17 cellular contexts compared by ENCODE assay signal in the genomic region with DNA sequence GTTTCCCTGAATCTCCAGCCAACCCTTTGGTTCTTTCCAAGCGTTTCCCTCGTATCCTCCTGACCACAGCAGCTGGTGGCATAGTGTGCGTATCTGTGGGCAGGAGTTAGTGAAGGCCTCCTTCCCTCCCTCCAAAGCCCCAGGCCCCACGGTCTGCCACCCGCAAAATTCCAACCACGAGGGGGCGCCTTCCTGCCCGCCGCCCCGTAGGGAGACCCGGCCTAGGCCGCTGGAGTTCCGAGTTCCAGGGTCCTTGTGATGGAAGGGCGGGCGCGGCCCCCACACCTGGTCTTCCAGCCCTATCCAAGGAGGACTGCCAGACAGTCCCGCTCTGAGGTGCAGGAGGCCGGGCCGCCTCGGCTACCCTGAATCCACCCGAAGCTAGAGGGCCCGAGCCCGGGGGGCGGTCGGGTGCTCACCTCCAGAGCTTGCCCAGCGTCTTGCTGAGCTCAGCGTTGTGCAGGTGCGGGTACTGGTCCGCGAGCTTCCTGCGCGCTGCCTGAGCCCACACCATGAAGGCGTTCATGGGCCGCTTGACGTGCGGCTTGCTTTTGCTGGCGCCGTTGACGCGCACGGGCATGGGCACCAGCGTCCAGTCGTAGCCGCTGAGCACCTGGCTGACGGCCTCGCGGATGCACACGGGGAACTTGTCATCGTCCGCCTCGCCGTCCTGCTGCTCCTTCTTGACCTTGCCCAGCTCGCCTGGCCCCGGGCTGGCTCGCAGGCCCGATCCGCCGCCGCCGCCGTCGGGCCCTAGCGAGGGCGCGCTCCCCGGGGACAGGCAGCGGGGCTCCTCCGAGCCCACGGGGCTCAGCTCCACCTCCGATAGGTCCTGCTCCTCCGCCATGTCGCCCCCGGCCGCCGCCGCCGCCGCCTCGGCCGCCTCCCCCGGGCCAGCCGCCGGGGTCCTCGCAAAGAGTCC. TPM values are rescaled to one million over a fixed set of nuclear protein-coding genes. Genes with fewer than 3 reads are reported as not detected.
DNase-seq lines count a peak whose midpoint lies in the region; ATAC-seq, FAIRE-seq and TF ChIP-seq lines count a peak whose summit lies in the region.
"Had no signal": no experiment of that assay in that cellular context is flagged by ENCODE, and none has a peak within 500 bp of the region (broad histone marks: within the 10 kb centered on the region; RNA-seq: fewer than 3 reads in every experiment).

No MANE protein-coding gene starts in this region.

- no peaks in the 10 kb centered on the region for H3K9me1 ChIP-seq in keratinocyte (ENCODE audit: control insufficient read depth, extremely low read depth, insufficient read depth, low read length)

- no peaks in the 10 kb centered on the region for H4K20me1 ChIP-seq in keratinocyte (ENCODE audit: control insufficient read depth, extremely low read depth, insufficient read depth, low read length)

- no peak overlapping the region for H2AFZ ChIP-seq in keratinocyte (ENCODE audit: control insufficient read depth, low read length)

- H3K27me3 ChIP-seq in cardiac muscle cell: peaks cover 33% of the 10 kb centered on the region
- no peaks in the 10 kb centered on the region for H3K27me3 ChIP-seq in keratinocyte (ENCODE audit: control insufficient read depth, extremely low read depth, insufficient read depth, low read length)
- no peaks in the 10 kb centered on the region for H3K27me3 ChIP-seq in thyroid gland
- H3K27me3 ChIP-seq: gastrocnemius medialis, MG63, SJCRH30 had no signal

- intact Hi-C loops in Right ventricle myocardium inferior (cut with DNase I): no loop called here
- intact Hi-C loops in thyroid gland (cut with DNase I): no loop called here

- dilution Hi-C loops in keratinocyte (cut with MboI; ENCODE audit: extremely low pct_ligation_motif_present, low sequenced_read_pairs): no loop called here

- no peak overlapping the region for H3K4me2 ChIP-seq in keratinocyte (ENCODE audit: control insufficient read depth, extremely low read depth, insufficient read depth, low read depth, low read length)
- H3K4me2 ChIP-seq: A549 had no signal

- no peak overlapping the region for H3K27ac ChIP-seq in cardiac muscle cell
- H3K27ac ChIP-seq in cingulate gyrus (ENCODE audit: low read depth, low read length): peak overlapping the region; percentile 90
- H3K27ac ChIP-seq in keratinocyte (ENCODE audit: control insufficient read depth, insufficient read depth, low read length): no peak overlapping the region
- no peak overlapping the region for H3K27ac ChIP-seq in thyroid gland
- H3K27ac ChIP-seq: A549, gastrocnemius medialis, SJCRH30 had no signal

- TF ChIP-seq POLR2A in thyroid gland (IDR thresholded peaks at IDR 0.05): no peak

- no peaks in the 10 kb centered on the region for H3K79me2 ChIP-seq in keratinocyte (ENCODE audit: control insufficient read depth, insufficient read depth, low read length)

- H3K9me3 ChIP-seq in cardiac muscle cell (ENCODE audit: low read depth): no peaks in the 10 kb centered on the region
- H3K9me3 ChIP-seq in keratinocyte (ENCODE audit: control insufficient read depth, low read depth, low read length): no peaks in the 10 kb centered on the region
- no peaks in the 10 kb centered on the region for H3K9me3 ChIP-seq in thyroid gland
- H3K9me3 ChIP-seq: A549, gastrocnemius medialis, MG63, SJCRH30 had no signal

- TF ChIP-seq CTCF in cardiac muscle cell (IDR thresholded peaks at IDR 0.05; ENCODE audit: low read depth, low read length): peak; percentile 36
- TF ChIP-seq CTCF in keratinocyte (optimal IDR thresholded peaks at IDR 0.05 in 1 of 3, IDR thresholded peaks at IDR 0.05 in 1 of 3, conservative IDR thresholded peaks at IDR 0.05 in 1 of 3; ENCODE audit: extremely low read depth in 1 of 3, insufficient read depth in 2 of 3, low read length in 3 of 3): peak in 2 of 3 experiments; percentile 6 to 21
- TF ChIP-seq CTCF in thyroid gland (IDR thresholded peaks at IDR 0.05): peak in 3 of 6 experiments; percentile 12 to 19 (median 12)
- TF ChIP-seq CTCF in omental fat pad (IDR thresholded peaks at IDR 0.05): no peak

- no peak overlapping the region for H3K4me3 ChIP-seq in cardiac muscle cell
- H3K4me3 ChIP-seq in keratinocyte (ENCODE audit: control insufficient read depth in 2 of 3, extremely low read depth in 1 of 3, insufficient read depth in 2 of 3, low read depth in 1 of 3, low read length in 3 of 3): no peak overlapping the region
- H3K4me3 ChIP-seq in thyroid gland (replicated peaks in 1 of 3): no peak overlapping the region
- H3K4me3 ChIP-seq: A549, gastrocnemius medialis, MG63, SJCRH30 had no signal

- DNase-seq in cardiac muscle cell (ENCODE audit: low read depth in 1 of 2, low spot score in 1 of 2) (no peak), Right ventricle myocardium inferior (ENCODE audit: missing footprints) (no peak), keratinocyte (ENCODE audit: low read depth, low spot score) (no peak), thyroid gland (peak; percentile 15), AML-193 (lab: John Stamatoyannopoulos, UW) (no peak), omental fat pad (ENCODE audit: low spot score) (no peak), OCI-M1 (lab: John Stamatoyannopoulos, UW) (no peak)
- DNase-seq: activated B cell treated with CpG ODN at 0.5 μM for 24 hours; activated T-cell treated with anti-CD3 and anti-CD28 coated beads, Interleukin-2, amount 50 U/mL, for 72 hours; gastrocnemius medialis; HCEC 1CT; MG63; NCI-H446; SJCRH30 had no signal

- H3K36me3 ChIP-seq in cardiac muscle cell: no peaks in the 10 kb centered on the region
- H3K36me3 ChIP-seq in keratinocyte (ENCODE audit: control insufficient read depth in 2 of 2, extremely low read depth in 1 of 2, insufficient read depth in 2 of 2, low read length in 2 of 2): no peaks in the 10 kb centered on the region
- no peaks in the 10 kb centered on the region for H3K36me3 ChIP-seq in thyroid gland
- H3K36me3 ChIP-seq: gastrocnemius medialis, MG63, SJCRH30 had no signal

- ATAC-seq in Right ventricle myocardium inferior: no peak
- ATAC-seq in omental fat pad (ENCODE audit: low FRiP score): no peak
- ATAC-seq: A549; activated T-cell treated with anti-CD3 and anti-CD28 coated beads, Interleukin-2, amount 50 U/mL, for 72 hours; gastrocnemius medialis had no signal

- no peak overlapping the region for H3K9ac ChIP-seq in keratinocyte (ENCODE audit: control insufficient read depth, extremely low read depth, insufficient read depth, low read length)

- H3K4me1 ChIP-seq in cardiac muscle cell (ENCODE audit: low read depth): no peaks in the 10 kb centered on the region
- H3K4me1 ChIP-seq in keratinocyte (ENCODE audit: control insufficient read depth, extremely low read depth, insufficient read depth, low read length): no peaks in the 10 kb centered on the region
- H3K4me1 ChIP-seq in thyroid gland: no peaks in the 10 kb centered on the region
- H3K4me1 ChIP-seq: A549, SJCRH30 had no signal

- FAIRE-seq in keratinocyte (lab: Jason Lieb, UNC): no peak
- FAIRE-seq: A549, bronchial epithelial cell had no signal

- 33 to 46% methylated on average over 20 to 33 of the region's 84 CpGs for WGBS in thyroid gland, 2 donors

RNA-seq across cellular contexts. Expression of gene SOX10, which starts 1.2 kb away (rescaled TPM):
- total RNA-seq in cardiac muscle cell: 0.03 TPM in 1 of 2 replicates, not detected in the other
- polyA plus RNA-seq in cardiac muscle cell: not detected in 2 replicates
- 1.9 TPM for total RNA-seq in Right ventricle myocardium inferior
- not detected in 3 replicates for polyA plus RNA-seq in keratinocyte
- polyA plus RNA-seq in keratinocyte (2011; ENCODE audit: low read depth): not detected
- polyA plus RNA-seq in keratinocyte (2011; cell fraction: cytosol; rRNA removed): not detected in 2 replicates
- not detected in 2 replicates for polyA plus RNA-seq in keratinocyte (2011; cell fraction: nucleus; rRNA removed)
- 0.18 TPM in 1 of 2 replicates, not detected in the other for polyA plus RNA-seq in keratinocyte (2012; ENCODE audit: low replicate concordance)
- polyA minus RNA-seq in keratinocyte: not detected in 3 replicates
- polyA minus RNA-seq in keratinocyte (2011; cell fraction: cytosol; rRNA and poly(A)+ RNA removed): not detected
- polyA minus RNA-seq in keratinocyte (2011; cell fraction: nucleus; rRNA and poly(A)+ RNA removed): not detected in 2 replicates
- total RNA-seq in thyroid gland: under 1 TPM in 1 of 4 donors, not detected in 3; 0.34 TPM
- 1 to 10 TPM in 1 of 4 donors, not detected in 3; 2.5 TPM for total RNA-seq in omental fat pad
- total RNA-seq: activated B cell treated with CpG ODN at 0.5 μM for 24 hours; activated T-cell treated with anti-CD3 and anti-CD28 coated beads, Interleukin-2, amount 50 U/mL, for 72 hours; bronchial epithelial cell; SJCRH30 had no signal
- polyA plus RNA-seq: A549 had no signal

RNA-seq across cellular contexts. Expression of gene POLR2F, which starts 29.7 kb away (rescaled TPM):
- total RNA-seq in cardiac muscle cell: 63.3 and 127 TPM in 2 replicates
- 124 and 183 TPM in 2 replicates for polyA plus RNA-seq in cardiac muscle cell
- total RNA-seq in Right ventricle myocardium inferior: 88.8 TPM
- 101 to 119 TPM (median 108 TPM) in 3 replicates for polyA plus RNA-seq in keratinocyte
- 78.4 TPM for polyA plus RNA-seq in keratinocyte (2011; ENCODE audit: low read depth)
- 112 and 167 TPM in 2 replicates for polyA plus RNA-seq in keratinocyte (2011; cell fraction: cytosol; rRNA removed)
- 53.2 and 59.8 TPM in 2 replicates for polyA plus RNA-seq in keratinocyte (2011; cell fraction: nucleus; rRNA removed)
- polyA plus RNA-seq in keratinocyte (2012; ENCODE audit: low replicate concordance): 87.7 and 141 TPM in 2 replicates
- 27.4 to 51.5 TPM (median 28.7 TPM) in 3 replicates for polyA minus RNA-seq in keratinocyte
- polyA minus RNA-seq in keratinocyte (2011; cell fraction: cytosol; rRNA and poly(A)+ RNA removed): 52.4 TPM
- 6.4 and 10.0 TPM in 2 replicates for polyA minus RNA-seq in keratinocyte (2011; cell fraction: nucleus; rRNA and poly(A)+ RNA removed)
- 10 to 100 TPM; 19.7 to 88.9 (median 55.2) TPM for total RNA-seq in thyroid gland
- 10 to 100 TPM; 57.3 to 73.9 (median 61.6) TPM for total RNA-seq in omental fat pad

RNA-seq across cellular contexts. Expression of gene C22orf23, which starts 29.8 kb away (rescaled TPM):
- 0.80 and 0.99 TPM in 2 replicates for total RNA-seq in cardiac muscle cell
- polyA plus RNA-seq in cardiac muscle cell: 1.1 and 2.5 TPM in 2 replicates
- 0.68 TPM for total RNA-seq in Right ventricle myocardium inferior
- 0.10 TPM in 1 of 3 replicates, not detected in the others for polyA plus RNA-seq in keratinocyte
- not detected for polyA plus RNA-seq in keratinocyte (2011; ENCODE audit: low read depth)
- not detected in 2 replicates for polyA plus RNA-seq in keratinocyte (2011; cell fraction: cytosol; rRNA removed)
- not detected in 2 replicates for polyA plus RNA-seq in keratinocyte (2011; cell fraction: nucleus; rRNA removed)
- polyA plus RNA-seq in keratinocyte (2012; ENCODE audit: low replicate concordance): 1.1 and 1.3 TPM in 2 replicates
- not detected in 3 replicates for polyA minus RNA-seq in keratinocyte
- polyA minus RNA-seq in keratinocyte (2011; cell fraction: cytosol; rRNA and poly(A)+ RNA removed): not detected
- polyA minus RNA-seq in keratinocyte (2011; cell fraction: nucleus; rRNA and poly(A)+ RNA removed): not detected in 2 replicates
- total RNA-seq in thyroid gland: 1 to 10 TPM in 1 of 4 donors, under 1 TPM in 3; 0.59 to 1.7 (median 0.73) TPM
- under 1 TPM in 1 of 4 donors, not detected in 3; 0.56 TPM for total RNA-seq in omental fat pad
- total RNA-seq: bronchial epithelial cell, SJCRH30 had no signal

Comparison
In these comparisons a context has a peak if more than half of its experiments do, and no peak if none do; other contexts are left out.
1. DNase-seq: peak in thyroid gland (2 of 2); none in cardiac muscle cell (0 of 2), Right ventricle myocardium inferior (single experiment), keratinocyte (single experiment), AML-193 (0 of 2), omental fat pad (single experiment) and OCI-M1 (single experiment).
2. CTCF ChIP-seq: peak in cardiac muscle cell (single experiment) and keratinocyte (2 of 3); none in omental fat pad (0 of 3).